Comparison of ENCODE assay signal across 19 cellular contexts in genomic region chr3:133924041-133924440, GRCh38.
"Had no signal": no experiment of that assay in that cellular context is flagged by ENCODE, and none has a peak within 500 bp of the region (broad histone marks: within the 10 kb centered on the region; RNA-seq: fewer than 3 reads in every experiment).

No MANE protein-coding gene starts in this region.

- H2AFZ ChIP-seq: neural progenitor cell had no signal

- H3K4me3 ChIP-seq: gastrocnemius medialis, left lung, neural progenitor cell, prostate gland, right atrium auricular region, stomach, thyroid gland had no signal

- H3K4me2 ChIP-seq: neural progenitor cell had no signal

- H3K27ac ChIP-seq: epithelial cell of prostate, gastrocnemius medialis, left lung, neural progenitor cell, prostate gland, right atrium auricular region, stomach, thyroid gland had no signal

- DNase-seq: cortex of kidney; endodermal cell; foreskin fibroblast; gastrocnemius medialis; left cardiac atrium; left lung; mesenchymal stem cell; midbrain; naive thymus-derived CD4-positive, alpha-beta T cell; stimulated activated CD4-positive, alpha-beta T cell treated with anti-CD3 and anti-CD28 coated beads, Interleukin-2, amount 100 ng/mL, for 24 hours; stimulated activated CD4-positive, alpha-beta T cell treated with anti-CD3 and anti-CD28 coated beads, Interleukin-4, amount 100 ng/mL, for 24 hours; stimulated activated naive CD4-positive, alpha-beta T cell treated with Interleukin-2 at 50 U/mL for 16 hours; stomach; thyroid gland; trophoblast cell had no signal

- H3K4me1 ChIP-seq: neural progenitor cell, prostate gland had no signal

- H3K36me3 ChIP-seq: gastrocnemius medialis, left lung, neural progenitor cell, prostate gland, right atrium auricular region, stomach, thyroid gland had no signal

- H3K27me3 ChIP-seq: gastrocnemius medialis, right atrium auricular region, thyroid gland had no signal

- H3K9ac ChIP-seq: neural progenitor cell had no signal

- H3K9me3 ChIP-seq: gastrocnemius medialis, left lung, prostate gland, right atrium auricular region, stomach, thyroid gland had no signal
